23 cellular contexts compared by ENCODE assay signal in genomic region chr10:103697787-103698186, GRCh38.
DNase-seq lines count a peak whose midpoint lies in the region; ATAC-seq, FAIRE-seq and TF ChIP-seq lines count a peak whose summit lies in the region.
"Had no signal": no experiment of that assay in that cellular context is flagged by ENCODE, and none has a peak within 500 bp of the region (broad histone marks: within the 10 kb centered on the region; RNA-seq: fewer than 3 reads in every experiment).

No MANE protein-coding gene starts in this region.

- TF ChIP-seq POLR2A in HepG2 (IDR thresholded peaks at IDR 0.05; ENCODE audit: insufficient read depth in 1 of 2, low read depth in 2 of 2, low read length in 2 of 2) (no peak), right lobe of liver (IDR thresholded peaks at IDR 0.05) (no peak), K562 (conservative IDR thresholded peaks at IDR 0.05) (no peak)

- CTCF ChIA-PET in HepG2 (lab: Yijun Ruan, JAX; ENCODE audit: low intra/inter-chr PET ratio, low total read pairs), result no interaction called here
- CTCF ChIA-PET in K562 (lab: Yijun Ruan, JAX; ENCODE audit: low intra/inter-chr PET ratio), result no interaction called here

- no peak overlapping the region for H3K4me2 ChIP-seq in HepG2 (ENCODE audit: low read depth, low read length)
- H3K4me2 ChIP-seq in K562 (ENCODE audit: insufficient read depth, low read length), result no peak overlapping the region

- intact Hi-C loops in HepG2 (cut with micrococcal nuclease; ENCODE audit: unreplicated experiment), result no loop called here
- intact Hi-C loops in right lobe of liver (cut with DNase I), result no loop called here
- intact Hi-C loops in K562 (cut with micrococcal nuclease), result no loop called here

- POLR2A ChIA-PET in HepG2 (lab: Yijun Ruan, JAX), result no interaction called here
- POLR2A ChIA-PET in K562 (lab: Yijun Ruan, JAX), result interaction anchor here (0.7 kb wide), 1 partner anchor 45 kb away, joined by 4 read pairs; no protein-coding TSS in a partner anchor

- H3K36me3 ChIP-seq in HepG2 (replicated peaks in 1 of 2; ENCODE audit: control insufficient read depth in 1 of 2, insufficient read depth in 2 of 2, low read length in 2 of 2) (peaks cover 14 to 49% of the 10 kb centered on the region in 2 experiments; a peak in 4 of 5 replicates), right lobe of liver (no peaks in the 10 kb centered on the region), K562 (ENCODE audit: control insufficient read depth, insufficient read depth, low read length) (no peaks in the 10 kb centered on the region)
- H3K36me3 ChIP-seq: cardiac muscle cell, Peyer's patch, stomach had no signal

- H3K9me3 ChIP-seq in HepG2 (ENCODE audit: low read length), result no peaks in the 10 kb centered on the region
- no peaks in the 10 kb centered on the region for H3K9me3 ChIP-seq in right lobe of liver
- H3K9me3 ChIP-seq in K562 (replicated peaks; ENCODE audit: control insufficient read depth, insufficient read depth, low read depth, low read length), result no peaks in the 10 kb centered on the region
- H3K9me3 ChIP-seq: Caco-2, stomach had no signal

- H3K27ac ChIP-seq in HepG2 (ENCODE audit: extremely low read length, insufficient read depth, low read length), result no peak overlapping the region
- no peak overlapping the region for H3K27ac ChIP-seq in right lobe of liver
- no peak overlapping the region for H3K27ac ChIP-seq in K562 (ENCODE audit: extremely low read depth, low read depth, low read length)
- H3K27ac ChIP-seq in layer of hippocampus (ENCODE audit: low read depth, low read length), result peak overlapping the region; percentile 98
- H3K27ac ChIP-seq: cardiac muscle cell, Peyer's patch had no signal

- H4K20me1 ChIP-seq in HepG2 (ENCODE audit: insufficient read depth, low read length) (peaks cover 7% of the 10 kb centered on the region; the same call in 1 of the 2 replicates), K562 (replicated peaks; ENCODE audit: control insufficient read depth, insufficient read depth, low read length) (no peaks in the 10 kb centered on the region)

- TF ChIP-seq RAD21 in HepG2 (CRISPR knock-in tag; IDR thresholded peaks at IDR 0.05) (no peak), K562 (CRISPR knock-in tag; conservative IDR thresholded peaks at IDR 0.05 in 1 of 2, IDR thresholded peaks at IDR 0.05 in 1 of 2) (no peak)

- TF ChIP-seq EP300 in HepG2 (IDR thresholded peaks at IDR 0.05; ENCODE audit: low read depth in 2 of 2, low read length in 2 of 2), result no peak
- TF ChIP-seq EP300 in HepG2 (CRISPR knock-in tag; IDR thresholded peaks at IDR 0.05; ENCODE audit: borderline replicate concordance), result no peak
- no peak for TF ChIP-seq EP300 in K562 (IDR thresholded peaks at IDR 0.05; ENCODE audit: low read length)

- ATAC-seq in HepG2 (no peak), right lobe of liver (no peak), K562 (no peak)
- ATAC-seq: activated T-cell treated with anti-CD3 and anti-CD28 coated beads, Interleukin-2, amount 50 U/mL, for 72 hours; naive thymus-derived CD8-positive, alpha-beta T cell had no signal

- H2AFZ ChIP-seq in HepG2 (ENCODE audit: low read length) (no peak overlapping the region), K562 (ENCODE audit: low read depth, low read length) (no peak overlapping the region)

- H3K9me1 ChIP-seq in K562 (ENCODE audit: control insufficient read depth, insufficient read depth, low read length), result no peaks in the 10 kb centered on the region

- in situ Hi-C loops in HepG2 (cut with HindIII; ENCODE audit: extremely low pct_ligation_motif_present, low pct_unique_long_range_greater_than_20kb) (no loop called here), K562 (cut with MboI) (no loop called here)

- H3K79me2 ChIP-seq in HepG2 (ENCODE audit: insufficient read depth, low read length) (no peaks in the 10 kb centered on the region), K562 (ENCODE audit: control insufficient read depth, insufficient read depth, low read length) (no peaks in the 10 kb centered on the region)

- H3K9ac ChIP-seq in HepG2 (ENCODE audit: insufficient read depth, low read depth, low read length), result no peak overlapping the region
- peak overlapping the region in 1 of 2 experiments; percentile 36; a peak in 2 of 4 replicates for H3K9ac ChIP-seq in K562 (ENCODE audit: insufficient read depth in 1 of 2, low read depth in 2 of 2, low read length in 2 of 2)

- BruUV-seq in HepG2 (replicated peaks; lab: Mats Ljungman, UMichigan), result no TSS peak
- BruUV-seq in K562 (replicated peaks; lab: Mats Ljungman, UMichigan), result no TSS peak

- 100% methylated on average over 3 of the region's 4 CpGs for WGBS in HepG2 (ENCODE audit: low lambda C conversion rate)
- 71% methylated on average over 1 of the region's 4 CpGs for WGBS in right lobe of liver (ENCODE audit: insufficient coverage, low coverage, low lambda C conversion rate, missing lambda C conversion rate)
- 17% methylated on average over 1 of the region's 4 CpGs for WGBS in K562 (ENCODE audit: insufficient coverage, low coverage, missing lambda C conversion rate)

- H3K4me3 ChIP-seq in HepG2 (replicated peaks in 1 of 3; ENCODE audit: insufficient read depth in 1 of 3, low read depth in 2 of 3, low read length in 3 of 3) (no peak overlapping the region), right lobe of liver (no peak overlapping the region), K562 (no peak overlapping the region)
- H3K4me3 ChIP-seq: cardiac muscle cell, Peyer's patch, skin epidermis, stomach had no signal

- no peak for FAIRE-seq in HepG2 (lab: Jason Lieb, UNC)
- FAIRE-seq in K562 (lab: Jason Lieb, UNC), result no peak
- no peak for FAIRE-seq in RCC 7860 (lab: Jason Lieb, UNC)

- no peak for DNase-seq in HepG2 (ENCODE audit: low spot score)
- DNase-seq in right lobe of liver, result no peak
- DNase-seq in K562 (ENCODE audit: extremely low read depth in 1 of 4, low spot score in 3 of 4), result no peak
- no peak for DNase-seq in GM03348 (ENCODE audit: low spot score)
- no peak for DNase-seq in MV-4-11 (lab: John Stamatoyannopoulos, UW)
- no peak for DNase-seq in RCC 7860 (ENCODE audit: low spot score)
- DNase-seq: activated CD4-positive, alpha-beta T cell treated with anti-CD3 and anti-CD28 coated beads for 1 hour; activated naive CD4-positive, alpha-beta T cell treated with anti-CD3 and anti-CD28 coated beads, Interleukin-2, amount 10 ng/mL, durations not matched to agents 7 days and 5 days; activated T-cell treated with anti-CD3 and anti-CD28 coated beads, Interleukin-2, amount 50 U/mL, for 72 hours; C1 segment of cervical spinal cord; Caco-2; DMS79; H9; naive thymus-derived CD8-positive, alpha-beta T cell; NCI-H1092 treated with DMSO at 0.1 percent for 48 hours; NCI-H2029; NCI-H526; Peyer's patch; stimulated activated CD8-positive, alpha-beta memory T cell treated with anti-CD3 and anti-CD28 coated beads, Interleukin-4, amount 100 ng/mL, for 48 hours; stomach had no signal

- H3K4me1 ChIP-seq in HepG2 (ENCODE audit: insufficient read depth, low read length) (peaks cover 18% of the 10 kb centered on the region), right lobe of liver (no peaks in the 10 kb centered on the region), K562 (replicated peaks in 1 of 2; ENCODE audit: control insufficient read depth in 2 of 2, insufficient read depth in 2 of 2, low read length in 2 of 2) (peaks cover 24 to 26% of the 10 kb centered on the region in 2 experiments)

- TF ChIP-seq CTCF in HepG2 (CRISPR knock-in tag; IDR thresholded peaks at IDR 0.05), result no peak
- TF ChIP-seq CTCF in right lobe of liver (IDR thresholded peaks at IDR 0.05), result no peak
- TF ChIP-seq CTCF in K562 (IDR thresholded peaks at IDR 0.05 in 2 of 3, conservative IDR thresholded peaks at IDR 0.05 in 1 of 3; ENCODE audit: insufficient read depth in 2 of 3, low read depth in 1 of 3, low read length in 3 of 3), result no peak

- H3K27me3 ChIP-seq in HepG2 (ENCODE audit: control insufficient read depth in 1 of 2, insufficient read depth in 2 of 2, low read length in 2 of 2) (no peaks in the 10 kb centered on the region; a peak in 1 of 5 replicates), right lobe of liver (no peaks in the 10 kb centered on the region), K562 (ENCODE audit: control insufficient read depth in 2 of 2, insufficient read depth in 2 of 2, low read length in 2 of 2) (no peaks in the 10 kb centered on the region), layer of hippocampus (ENCODE audit: control insufficient read depth, insufficient read depth, low read length) (no peaks in the 10 kb centered on the region)
- H3K27me3 ChIP-seq: Peyer's patch had no signal

TF ChIP-seq in HepG2, 621 proteins besides CTCF, POLR2A, EP300 and RAD21:
- no peak for TF ChIP-seq NONO (IDR thresholded peaks at IDR 0.05)
- no peak for TF ChIP-seq NONO (CRISPR knock-in tag; conservative IDR thresholded peaks at IDR 0.05)
- TF ChIP-seq ZNF629 (CRISPR knock-in tag; conservative IDR thresholded peaks at IDR 0.05), result peak; percentile 86

TF ChIP-seq in K562, 482 proteins besides CTCF, POLR2A, EP300 and RAD21:
- TF ChIP-seq HDAC2 (IDR thresholded peaks at IDR 0.05), result 0 out of 2 replicates have a peak, but pooled peaks have one; percentile 17
- TF ChIP-seq BCOR (IDR thresholded peaks at IDR 0.05), result peak; percentile 68
- 0 out of 4 replicates have a peak, but pooled peaks of 1 of the 2 experiments have one; percentile 11 for TF ChIP-seq RCOR1 (IDR thresholded peaks at IDR 0.05; ENCODE audit: borderline replicate concordance in 1 of 2, low read depth in 2 of 2, low read length in 2 of 2)
- TF ChIP-seq ZNF785 (CRISPR knock-in tag; IDR thresholded peaks at IDR 0.05), result no peak
- peak; percentile 62 for TF ChIP-seq RBM25 (IDR thresholded peaks at IDR 0.05; ENCODE audit: low read depth, low read length, severe bottlenecking)
- peak; percentile 15 to 42; a peak in 2 of 4 replicates for TF ChIP-seq KDM1A (IDR thresholded peaks at IDR 0.05)
- TF ChIP-seq ETS1 (conservative IDR thresholded peaks at IDR 0.05; ENCODE audit: control insufficient read depth, low read depth, low read length), result no peak

Comparison
In these comparisons a context has a peak if more than half of its experiments do, and no peak if none do; other contexts are left out.
1. Of the 241 proteins assayed by ChIP-seq in both HepG2 and K562: peak only in HepG2: none; only in K562: HDAC2 and KDM1A; in both: none; in neither: 239.